ENCODE assay signal across 21 cellular contexts in the genomic region with DNA sequence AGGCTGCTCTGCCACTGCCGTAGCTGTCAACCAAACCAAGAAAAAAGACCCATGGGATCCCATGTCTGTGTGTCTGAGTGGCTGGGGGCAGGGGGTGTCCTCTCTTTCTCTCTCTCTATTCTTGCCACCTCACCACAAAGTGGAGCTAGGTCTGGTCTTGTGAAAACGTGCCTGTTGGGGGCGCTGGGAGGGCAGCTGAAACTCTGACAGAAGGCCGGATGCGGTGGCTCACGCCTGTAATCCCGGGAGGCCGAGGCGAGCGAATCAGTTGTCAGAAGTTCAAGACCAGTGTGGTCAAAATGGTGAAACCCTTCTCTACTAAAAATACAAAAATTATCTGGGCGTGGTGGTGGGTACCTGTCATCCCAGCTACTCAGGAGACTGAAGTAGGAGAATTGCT.
"Had no signal": no experiment of that assay in that cellular context is flagged by ENCODE, and none has a peak within 500 bp of the region (broad histone marks: within the 10 kb centered on the region; RNA-seq: fewer than 3 reads in every experiment).

No MANE protein-coding gene starts in this region.

- H3K4me1 Mint-ChIP-seq: natural killer cell had no signal

- H3K4me1 ChIP-seq: colonic mucosa, transverse colon had no signal

- H3K4me3 Mint-ChIP-seq: immature natural killer cell, natural killer cell had no signal

- H3K27ac ChIP-seq: colonic mucosa, heart left ventricle, spleen, stomach, thoracic aorta, transverse colon had no signal

- ATAC-seq: heart left ventricle, left cardiac atrium, left ventricle myocardium superior, mucosa of descending colon, natural killer cell, sciatic nerve had no signal

- H3K27ac Mint-ChIP-seq: immature natural killer cell, natural killer cell had no signal

- H3K27me3 ChIP-seq: colonic mucosa, transverse colon had no signal

- DNase-seq: colonic mucosa; effector CD4-positive, alpha-beta T cell; foreskin melanocyte; heart left ventricle; hippocampal formation; immature natural killer cell; left cardiac atrium; left ventricle myocardium superior; mucosa of descending colon; natural killer cell; posterior cingulate gyrus; spleen; stimulated activated CD4-positive, alpha-beta T cell treated with anti-CD3 and anti-CD28 coated beads, Interleukin-15, amount 100 ng/mL, for 24 hours; stimulated activated CD4-positive, alpha-beta T cell treated with anti-CD3 and anti-CD28 coated beads, Interleukin-1b, Interleukin-23, amount 100 ng/mL, for 48 hours; stimulated activated CD4-positive, alpha-beta T cell treated with anti-CD3 and anti-CD28 coated beads, Interleukin-4, amount 100 ng/mL, for 24 hours; stimulated activated naive CD4-positive, alpha-beta T cell; stomach; substantia nigra; transverse colon had no signal

- H3K9me3 ChIP-seq: colonic mucosa had no signal
